1 cellular context compared by ENCODE assay signal in genomic region chr6:19380287-19380686, GRCh38.
TF ChIP-seq lines count a peak whose summit lies in the region.

No MANE protein-coding gene starts in this region.

TF ChIP-seq in GM23338, 12 proteins besides CTCF, POLR2A, EP300 and RAD21 (continued from another document):
- TF ChIP-seq, protein P1, sequence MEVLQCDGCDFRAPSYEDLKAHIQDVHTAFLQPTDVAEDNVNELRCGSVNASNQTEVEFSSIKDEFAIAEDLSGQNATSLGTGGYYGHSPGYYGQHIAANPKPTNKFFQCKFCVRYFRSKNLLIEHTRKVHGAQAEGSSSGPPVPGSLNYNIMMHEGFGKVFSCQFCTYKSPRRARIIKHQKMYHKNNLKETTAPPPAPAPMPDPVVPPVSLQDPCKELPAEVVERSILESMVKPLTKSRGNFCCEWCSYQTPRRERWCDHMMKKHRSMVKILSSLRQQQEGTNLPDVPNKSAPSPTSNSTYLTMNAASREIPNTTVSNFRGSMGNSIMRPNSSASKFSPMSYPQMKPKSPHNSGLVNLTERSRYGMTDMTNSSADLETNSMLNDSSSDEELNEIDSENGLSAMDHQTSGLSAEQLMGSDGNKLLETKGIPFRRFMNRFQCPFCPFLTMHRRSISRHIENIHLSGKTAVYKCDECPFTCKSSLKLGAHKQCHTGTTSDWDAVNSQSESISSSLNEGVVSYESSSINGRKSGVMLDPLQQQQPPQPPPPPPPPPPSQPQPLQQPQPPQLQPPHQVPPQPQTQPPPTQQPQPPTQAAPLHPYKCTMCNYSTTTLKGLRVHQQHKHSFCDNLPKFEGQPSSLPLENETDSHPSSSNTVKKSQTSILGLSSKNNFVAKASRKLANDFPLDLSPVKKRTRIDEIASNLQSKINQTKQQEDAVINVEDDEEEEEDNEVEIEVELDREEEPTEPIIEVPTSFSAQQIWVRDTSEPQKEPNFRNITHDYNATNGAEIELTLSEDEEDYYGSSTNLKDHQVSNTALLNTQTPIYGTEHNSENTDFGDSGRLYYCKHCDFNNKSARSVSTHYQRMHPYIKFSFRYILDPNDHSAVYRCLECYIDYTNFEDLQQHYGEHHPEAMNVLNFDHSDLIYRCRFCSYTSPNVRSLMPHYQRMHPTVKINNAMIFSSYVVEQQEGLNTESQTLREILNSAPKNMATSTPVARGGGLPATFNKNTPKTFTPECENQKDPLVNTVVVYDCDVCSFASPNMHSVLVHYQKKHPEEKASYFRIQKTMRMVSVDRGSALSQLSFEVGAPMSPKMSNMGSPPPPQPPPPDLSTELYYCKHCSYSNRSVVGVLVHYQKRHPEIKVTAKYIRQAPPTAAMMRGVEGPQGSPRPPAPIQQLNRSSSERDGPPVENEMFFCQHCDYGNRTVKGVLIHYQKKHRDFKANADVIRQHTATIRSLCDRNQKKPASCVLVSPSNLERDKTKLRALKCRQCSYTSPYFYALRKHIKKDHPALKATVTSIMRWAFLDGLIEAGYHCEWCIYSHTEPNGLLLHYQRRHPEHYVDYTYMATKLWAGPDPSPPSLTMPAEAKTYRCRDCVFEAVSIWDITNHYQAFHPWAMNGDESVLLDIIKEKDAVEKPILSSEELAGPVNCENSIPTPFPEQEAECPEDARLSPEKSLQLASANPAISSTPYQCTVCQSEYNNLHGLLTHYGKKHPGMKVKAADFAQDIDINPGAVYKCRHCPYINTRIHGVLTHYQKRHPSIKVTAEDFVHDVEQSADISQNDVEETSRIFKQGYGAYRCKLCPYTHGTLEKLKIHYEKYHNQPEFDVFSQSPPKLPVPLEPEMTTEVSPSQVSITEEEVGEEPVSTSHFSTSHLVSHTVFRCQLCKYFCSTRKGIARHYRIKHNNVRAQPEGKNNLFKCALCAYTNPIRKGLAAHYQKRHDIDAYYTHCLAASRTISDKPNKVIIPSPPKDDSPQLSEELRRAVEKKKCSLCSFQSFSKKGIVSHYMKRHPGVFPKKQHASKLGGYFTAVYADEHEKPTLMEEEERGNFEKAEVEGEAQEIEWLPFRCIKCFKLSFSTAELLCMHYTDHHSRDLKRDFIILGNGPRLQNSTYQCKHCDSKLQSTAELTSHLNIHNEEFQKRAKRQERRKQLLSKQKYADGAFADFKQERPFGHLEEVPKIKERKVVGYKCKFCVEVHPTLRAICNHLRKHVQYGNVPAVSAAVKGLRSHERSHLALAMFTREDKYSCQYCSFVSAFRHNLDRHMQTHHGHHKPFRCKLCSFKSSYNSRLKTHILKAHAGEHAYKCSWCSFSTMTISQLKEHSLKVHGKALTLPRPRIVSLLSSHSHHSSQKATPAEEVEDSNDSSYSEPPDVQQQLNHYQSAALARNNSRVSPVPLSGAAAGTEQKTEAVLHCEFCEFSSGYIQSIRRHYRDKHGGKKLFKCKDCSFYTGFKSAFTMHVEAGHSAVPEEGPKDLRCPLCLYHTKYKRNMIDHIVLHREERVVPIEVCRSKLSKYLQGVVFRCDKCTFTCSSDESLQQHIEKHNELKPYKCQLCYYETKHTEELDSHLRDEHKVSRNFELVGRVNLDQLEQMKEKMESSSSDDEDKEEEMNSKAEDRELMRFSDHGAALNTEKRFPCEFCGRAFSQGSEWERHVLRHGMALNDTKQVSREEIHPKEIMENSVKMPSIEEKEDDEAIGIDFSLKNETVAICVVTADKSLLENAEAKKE (CRISPR knock-in tag; IDR thresholded peaks at IDR 0.05), result no peak
- TF ChIP-seq NANOG (IDR thresholded peaks at IDR 0.05; ENCODE audit: borderline replicate concordance) (no peak), STAT1 (IDR thresholded peaks at IDR 0.05; ENCODE audit: unreplicated experiment) (no peak), REST (IDR thresholded peaks at IDR 0.05; ENCODE audit: unreplicated experiment) (no peak), CREB1 (CRISPR knock-in tag; IDR thresholded peaks at IDR 0.05; ENCODE audit: low read depth) (no peak), POLR2AphosphoS5 (IDR thresholded peaks at IDR 0.05; ENCODE audit: low read depth) (no peak)
